ENCODE assay signal across 14 cellular contexts in genomic region chr2:30296496-30296895, GRCh38.
DNase-seq lines count a peak whose midpoint lies in the region; ATAC-seq and TF ChIP-seq lines count a peak whose summit lies in the region.
"Had no signal": no experiment of that assay in that cellular context is flagged by ENCODE, and none has a peak within 500 bp of the region (broad histone marks: within the 10 kb centered on the region; RNA-seq: fewer than 3 reads in every experiment).

No MANE protein-coding gene starts in this region.

- no peaks in the 10 kb centered on the region for H3K27me3 Mint-ChIP-seq in activated T-helper 17 cell treated with anti-CD3 and anti-CD28 coated beads, Interleukin-2, amount 50 U/mL, for 72 hours
- H3K27me3 Mint-ChIP-seq: CD4-positive, alpha-beta T cell had no signal

- peak overlapping the region; percentile 50 for H3K27ac Mint-ChIP-seq in activated T-helper 17 cell treated with anti-CD3 and anti-CD28 coated beads, Interleukin-2, amount 50 U/mL, for 72 hours
- H3K27ac Mint-ChIP-seq: CD4-positive, alpha-beta T cell had no signal

- H3K79me2 ChIP-seq in osteoblast (ENCODE audit: insufficient read depth, low read length) = no peaks in the 10 kb centered on the region

- peaks cover 8% of the 10 kb centered on the region for H3K9me3 Mint-ChIP-seq in activated T-helper 17 cell treated with anti-CD3 and anti-CD28 coated beads, Interleukin-2, amount 50 U/mL, for 72 hours

- no peak overlapping the region for H3K4me3 ChIP-seq in BE2C (ENCODE audit: low read depth, low read length)
- H3K4me3 ChIP-seq in osteoblast (ENCODE audit: insufficient read depth, low read length) = no peak overlapping the region
- H3K4me3 ChIP-seq: GM23248, HAP-1, K562 had no signal

- H4K20me1 ChIP-seq in osteoblast (ENCODE audit: insufficient read depth, low read length) = no peaks in the 10 kb centered on the region

- no peak overlapping the region for H2AFZ ChIP-seq in osteoblast (ENCODE audit: low read length)
- H2AFZ ChIP-seq: GM23248 had no signal

- H3K36me3 Mint-ChIP-seq in activated T-helper 17 cell treated with anti-CD3 and anti-CD28 coated beads, Interleukin-2, amount 50 U/mL, for 72 hours (ENCODE audit: low read depth) = no peaks in the 10 kb centered on the region

- DNase-seq in BE2C (peak; percentile 35), osteoblast (ENCODE audit: insufficient read length, low spot score, missing footprints) (peak; percentile 35), AG20443 (ENCODE audit: low spot score) (no peak)
- no peak for DNase-seq in activated CD4-positive, alpha-beta T cell treated with anti-CD3 and anti-CD28 coated beads, Interleukin-2, amount 50 U/mL, for 48 hours
- DNase-seq: Caco-2; CD4-positive, alpha-beta T cell; GM23248 had no signal

- no peak overlapping the region for H3K27ac ChIP-seq in osteoblast (ENCODE audit: low read depth, low read length)
- H3K27ac ChIP-seq: C4-2B, GM23248, HL-60 had no signal

- TF ChIP-seq CTCF in BE2C (IDR thresholded peaks at IDR 0.05; ENCODE audit: low read depth, low read length) = no peak
- TF ChIP-seq CTCF in osteoblast (IDR thresholded peaks at IDR 0.05; ENCODE audit: extremely low read depth, low read depth, low read length) = no peak

- no peaks in the 10 kb centered on the region for H3K36me3 ChIP-seq in BE2C
- no peaks in the 10 kb centered on the region for H3K36me3 ChIP-seq in osteoblast (ENCODE audit: insufficient read depth, low read length)
- H3K36me3 ChIP-seq: HAP-1 had no signal

- H3K4me3 Mint-ChIP-seq in activated T-helper 17 cell treated with anti-CD3 and anti-CD28 coated beads, Interleukin-2, amount 50 U/mL, for 72 hours = no peak overlapping the region
- H3K4me3 Mint-ChIP-seq: CD4-positive, alpha-beta T cell had no signal

- H3K27me3 ChIP-seq in BE2C = no peaks in the 10 kb centered on the region
- no peaks in the 10 kb centered on the region for H3K27me3 ChIP-seq in osteoblast (ENCODE audit: insufficient read depth, low read length)

- ATAC-seq in activated T-helper 17 cell treated with anti-CD3 and anti-CD28 coated beads, Interleukin-2, amount 50 U/mL, for 72 hours (replicated peaks) = no peak
- no peak for ATAC-seq in HG02571 (IDR thresholded peaks at IDR 0.05; ENCODE audit: unreplicated experiment)
- ATAC-seq in HG02763 (IDR thresholded peaks at IDR 0.05; ENCODE audit: unreplicated experiment) = no peak

- H3K4me1 ChIP-seq in BE2C = no peaks in the 10 kb centered on the region; the same call in 1 of the 2 replicates
- peaks cover 11% of the 10 kb centered on the region for H3K4me1 ChIP-seq in osteoblast (ENCODE audit: insufficient read depth, low read length)

- no peak overlapping the region for H3K4me2 ChIP-seq in osteoblast (ENCODE audit: insufficient read depth, low read length)

- peaks cover 5% of the 10 kb centered on the region for H3K4me1 Mint-ChIP-seq in activated T-helper 17 cell treated with anti-CD3 and anti-CD28 coated beads, Interleukin-2, amount 50 U/mL, for 72 hours

- H3K9me3 ChIP-seq in BE2C (no peaks in the 10 kb centered on the region), osteoblast (ENCODE audit: low read depth, low read length) (no peaks in the 10 kb centered on the region)
- H3K9me3 ChIP-seq: Caco-2, HAP-1 had no signal

Comparison
In these comparisons a context has a peak if more than half of its experiments do, and no peak if none do; other contexts are left out.
1. DNase-seq: peak in BE2C (single experiment) and osteoblast (single experiment); none in activated CD4-positive, alpha-beta T cell treated with anti-CD3 and anti-CD28 coated beads, Interleukin-2, amount 50 U/mL, for 48 hours (0 of 2) and AG20443 (single experiment).